Comparison of ENCODE assay signal across 25 cellular contexts in the genomic region with DNA sequence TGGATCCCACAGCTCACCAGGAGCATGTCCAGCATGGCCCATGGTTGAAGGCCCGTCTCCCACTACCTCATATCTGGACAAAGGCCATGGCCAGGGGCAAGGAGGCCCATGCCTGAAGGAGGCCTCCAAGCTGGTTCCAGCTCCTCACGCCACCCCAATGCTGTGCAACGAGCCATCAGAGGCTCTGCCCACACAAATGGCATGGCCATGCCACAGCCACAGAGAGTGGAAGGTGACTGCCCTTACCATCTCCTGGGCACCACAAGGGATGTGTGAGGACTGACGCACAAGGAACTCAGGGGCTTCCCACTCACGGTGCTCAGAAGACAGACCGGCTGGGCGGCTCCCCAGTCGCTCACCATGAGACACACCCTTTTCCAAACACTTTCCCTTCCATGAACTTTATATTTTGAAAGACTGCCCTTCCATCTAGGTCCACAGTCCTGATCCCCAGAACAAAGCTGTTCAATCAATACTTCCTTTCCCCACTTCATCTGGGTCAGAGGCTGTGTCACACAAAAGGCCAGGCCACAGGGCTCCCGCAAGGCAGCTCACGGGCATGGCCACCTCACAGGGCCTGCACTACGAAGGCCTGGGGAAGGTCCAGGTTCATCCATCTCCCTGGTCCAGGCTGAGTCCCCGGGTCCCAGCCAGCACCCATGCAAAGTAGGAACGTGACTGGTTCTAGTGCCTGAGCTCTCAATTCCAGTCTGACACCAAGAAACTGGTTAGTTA.
"Had no signal": no experiment of that assay in that cellular context is flagged by ENCODE, and none has a peak within 500 bp of the region (broad histone marks: within the 10 kb centered on the region; RNA-seq: fewer than 3 reads in every experiment).

No MANE protein-coding gene starts in this region.

- H3K27ac Mint-ChIP-seq: activated CD8-positive, alpha-beta T cell treated with anti-CD3 and anti-CD28 coated beads, Interleukin-2, amount 10 ng/mL, durations not matched to agents 7 days and 5 days; activated naive CD8-positive, alpha-beta T cell treated with anti-CD3 and anti-CD28 coated beads, Interleukin-2, amount 10 ng/mL, durations not matched to agents 7 days and 5 days had no signal

- H3K9me3 Mint-ChIP-seq: activated naive CD8-positive, alpha-beta T cell treated with anti-CD3 and anti-CD28 coated beads, Interleukin-2, amount 10 ng/mL, durations not matched to agents 7 days and 5 days had no signal

- H3K4me1 ChIP-seq: adrenal gland, breast epithelium, Peyer's patch had no signal

- H3K4me3 ChIP-seq: adrenal gland, breast epithelium, Peyer's patch, SJSA1 had no signal

- H3K9me3 ChIP-seq: adrenal gland, breast epithelium, Peyer's patch, SJSA1 had no signal

- H3K27me3 ChIP-seq: adrenal gland, breast epithelium, Peyer's patch, SJSA1 had no signal

- H3K4me1 Mint-ChIP-seq: activated naive CD8-positive, alpha-beta T cell treated with anti-CD3 and anti-CD28 coated beads, Interleukin-2, amount 10 ng/mL, durations not matched to agents 7 days and 5 days had no signal

- H3K27ac ChIP-seq: adrenal gland, breast epithelium, Peyer's patch, RWPE1, SJSA1 had no signal

- H3K27me3 Mint-ChIP-seq: activated naive CD8-positive, alpha-beta T cell treated with anti-CD3 and anti-CD28 coated beads, Interleukin-2, amount 10 ng/mL, durations not matched to agents 7 days and 5 days had no signal

- H3K4me3 Mint-ChIP-seq: activated CD8-positive, alpha-beta T cell treated with anti-CD3 and anti-CD28 coated beads, Interleukin-2, amount 10 ng/mL, durations not matched to agents 7 days and 5 days; activated naive CD8-positive, alpha-beta T cell treated with anti-CD3 and anti-CD28 coated beads, Interleukin-2, amount 10 ng/mL, durations not matched to agents 7 days and 5 days had no signal

- ATAC-seq: activated CD4-positive, CD25-positive, alpha-beta regulatory T cell treated with anti-CD3 and anti-CD28 coated beads, Interleukin-2, amount 50 U/mL, for 24 hours; activated CD8-positive, alpha-beta T cell treated with anti-CD3 and anti-CD28 coated beads, Interleukin-2, amount 10 ng/mL, durations not matched to agents 7 days and 5 days; SK-N-SH treated with all-trans-retinoic acid at 6 μM for 48 hours had no signal

- DNase-seq: activated CD4-positive, alpha-beta T cell treated with anti-CD3 and anti-CD28 coated beads for 4 hours; activated CD8-positive, alpha-beta memory T cell treated with anti-CD3 and anti-CD28 coated beads, Interleukin-2, amount 50 U/mL, for 48 hours; activated CD8-positive, alpha-beta T cell treated with anti-CD3 and anti-CD28 coated beads, Interleukin-2, amount 10 ng/mL, durations not matched to agents 7 days and 5 days; activated naive CD4-positive, alpha-beta T cell treated with anti-CD3 and anti-CD28 coated beads, Interleukin-2, amount 50 U/mL, for 16 hours; activated naive CD8-positive, alpha-beta T cell treated with anti-CD3 and anti-CD28 coated beads, Interleukin-2, amount 10 ng/mL, durations not matched to agents 7 days and 5 days; activated T-cell treated with anti-CD3 and anti-CD28 coated beads, Interleukin-2, amount 50 U/mL, for 1 hour; adrenal gland; anterior cingulate cortex; Kasumi-1; NCI-H1105 treated with DMSO at 0.1 percent for 48 hours; NCI-H1436 treated with DMSO at 0.1 percent for 48 hours; NCI-H187; NCI-H2081; NCI-H510A treated with DMSO at 0.1 percent for 48 hours; NCI-H69; NK-92 treated with Interleukin-12 subunit alpha and Interleukin-12 subunit beta, amount 100 ng/mL, for 24 hours; OCI-M1; Peyer's patch; SHP77; SW 1271 had no signal
